ENCODE assay signal across 22 cellular contexts in genomic region chr14:28020112-28020511, GRCh38.
"Had no signal": no experiment of that assay in that cellular context is flagged by ENCODE, and none has a peak within 500 bp of the region (broad histone marks: within the 10 kb centered on the region; RNA-seq: fewer than 3 reads in every experiment).

No MANE protein-coding gene starts in this region.

- H3K4me3 ChIP-seq: SJCRH30 had no signal

- H3K27me3 ChIP-seq: SJCRH30 had no signal

- H3K4me1 ChIP-seq: SJCRH30 had no signal

- ATAC-seq: Panc1, Right ventricle myocardium inferior, SK-N-SH treated with all-trans-retinoic acid at 6 μM for 48 hours had no signal

- H3K9me3 ChIP-seq: SJCRH30 had no signal

- H3K36me3 ChIP-seq: SJCRH30 had no signal

- DNase-seq: KBM-7, MV-4-11, NCI-H1048, NCI-H1105, NCI-H1417, NCI-H1436 treated with DMSO at 0.1 percent for 48 hours, NCI-H1694, NCI-H187 treated with DMSO at 0.1 percent for 48 hours, NCI-H2029 treated with DMSO at 0.1 percent for 48 hours, NCI-H2171, NCI-H226, NCI-H446, NCI-H510A, NCI-H524 treated with DMSO at 0.1 percent for 48 hours, NCI-H69, NCI-H774, SJCRH30, T-helper 1 cell had no signal

- H3K27ac ChIP-seq: RWPE1, SJCRH30 had no signal
